8 cellular contexts compared by ENCODE assay signal in genomic region chr4:17511950-17512795, GRCh38. TPM values are rescaled to one million over a fixed set of nuclear protein-coding genes. Genes with fewer than 3 reads are reported as not detected.
DNase-seq lines count a peak whose midpoint lies in the region; ATAC-seq and TF ChIP-seq lines count a peak whose summit lies in the region.

TSS of gene QDPR (minus strand) at chr4:17512090. CDS start at chr4:17512054, 36 bp downstream.

- H3K9ac ChIP-seq in PC-3 (ENCODE audit: low read length): peak within 1 kb of the TSS; percentile 83

- intact Hi-C loops in PC-3 (cut with micrococcal nuclease): loop anchor here (1.0 to 10.0 kb wide), 2 partner anchors 65 to 123 kb away; partner anchors contain the start of gene LAP3

- H4K20me1 ChIP-seq in PC-3 (ENCODE audit: low read length): no peaks in the 10 kb centered on the region

- H3K9me3 ChIP-seq in PC-3 (ENCODE audit: low read length): no peaks in the 10 kb centered on the region

- H3K27me3 Mint-ChIP-seq in activated T-cell treated with anti-CD3 and anti-CD28 coated beads, Interleukin-2, amount 50 U/mL, for 72 hours (ENCODE audit: low read depth): peaks cover 14% of the 10 kb centered on the region
- peaks cover 7 to 18% (median 12%) of the 10 kb centered on the region in 3 donors for H3K27me3 Mint-ChIP-seq in naive B cell
- H3K27me3 Mint-ChIP-seq in stimulated activated memory B cell treated with anti-CD40 and anti-IgM and Interleukin-4, amounts not matched to agents 10 μg/mL and 1 μg/mL and 100 μg/mL, for 72 hours: no peaks in the 10 kb centered on the region

- TF ChIP-seq CTCF in PC-3 (conservative IDR thresholded peaks at IDR 0.05; ENCODE audit: low read depth, low read length): no peak; the same call in 1 of the 2 replicates

- H3K4me2 ChIP-seq in PC-3 (ENCODE audit: low read length): peak within 1 kb of the TSS; percentile 86

- H3K27ac Mint-ChIP-seq in activated T-cell treated with anti-CD3 and anti-CD28 coated beads, Interleukin-2, amount 50 U/mL, for 72 hours: peak within 1 kb of the TSS; percentile 88
- H3K27ac Mint-ChIP-seq in naive B cell: peak within 1 kb of the TSS in 5 of 6 donors; percentile 31 to 90 (median 47)
- H3K27ac Mint-ChIP-seq in stimulated activated memory B cell treated with anti-CD40 and anti-IgM and Interleukin-4, amounts not matched to agents 10 μg/mL and 1 μg/mL and 100 μg/mL, for 72 hours: peak within 1 kb of the TSS; percentile 82

- H3K36me3 ChIP-seq in PC-3 (ENCODE audit: low read depth, low read length): no peaks in the 10 kb centered on the region

- H3K36me3 Mint-ChIP-seq in activated T-cell treated with anti-CD3 and anti-CD28 coated beads, Interleukin-2, amount 50 U/mL, for 72 hours (ENCODE audit: insufficient read depth in 2 of 2): peaks cover 1 to 2% of the 10 kb centered on the region in 2 donors
- H3K36me3 Mint-ChIP-seq in naive B cell: no peaks in the 10 kb centered on the region
- peaks cover 21% of the 10 kb centered on the region for H3K36me3 Mint-ChIP-seq in stimulated activated memory B cell treated with anti-CD40 and anti-IgM and Interleukin-4, amounts not matched to agents 10 μg/mL and 1 μg/mL and 100 μg/mL, for 72 hours

- no TSS peak for BruUV-seq in PC-3 (replicated peaks; lab: Mats Ljungman, UMichigan)

- H3K9me3 Mint-ChIP-seq in activated T-cell treated with anti-CD3 and anti-CD28 coated beads, Interleukin-2, amount 50 U/mL, for 72 hours: no peaks in the 10 kb centered on the region
- H3K9me3 Mint-ChIP-seq in naive B cell: no peaks in the 10 kb centered on the region
- H3K9me3 Mint-ChIP-seq in stimulated activated memory B cell treated with anti-CD40 and anti-IgM and Interleukin-4, amounts not matched to agents 10 μg/mL and 1 μg/mL and 100 μg/mL, for 72 hours: no peaks in the 10 kb centered on the region

- DNase-seq in COLO668 (lab: John Stamatoyannopoulos, UW; ENCODE audit: unreplicated experiment): peak; percentile 90
- DNase-seq in PC-3: peak; percentile 80
- peak; percentile 88 to 90 for DNase-seq in activated T-cell treated with anti-CD3 and anti-CD28 coated beads, Interleukin-2, amount 50 U/mL, for 72 hours
- DNase-seq in fibroblast of gingiva (ENCODE audit: low read depth): peak; percentile 71
- peak; percentile 46 for DNase-seq in naive B cell

- peak; percentile 93 for ATAC-seq in GM19372 (IDR thresholded peaks at IDR 0.05; ENCODE audit: low read depth, unreplicated experiment)
- peak; percentile 91 for ATAC-seq in HG03520 (IDR thresholded peaks at IDR 0.05; ENCODE audit: unreplicated experiment)
- ATAC-seq in PC-3: peak; percentile 95
- ATAC-seq in activated T-cell treated with anti-CD3 and anti-CD28 coated beads, Interleukin-2, amount 50 U/mL, for 72 hours (replicated peaks in 1 of 2): peak; percentile 97
- ATAC-seq in naive B cell (ENCODE audit: low read depth in 2 of 2): peak; percentile 82 to 86
- peak; percentile 96 for ATAC-seq in stimulated activated memory B cell treated with anti-CD40 and anti-IgM and Interleukin-4, amounts not matched to agents 10 μg/mL and 1 μg/mL and 100 μg/mL, for 72 hours

- peaks cover 36% of the 10 kb centered on the region for H3K4me1 Mint-ChIP-seq in activated T-cell treated with anti-CD3 and anti-CD28 coated beads, Interleukin-2, amount 50 U/mL, for 72 hours (ENCODE audit: low read depth)
- H3K4me1 Mint-ChIP-seq in naive B cell: peaks cover 21 to 32% (median 26%) of the 10 kb centered on the region in 3 donors
- peaks cover 36% of the 10 kb centered on the region for H3K4me1 Mint-ChIP-seq in stimulated activated memory B cell treated with anti-CD40 and anti-IgM and Interleukin-4, amounts not matched to agents 10 μg/mL and 1 μg/mL and 100 μg/mL, for 72 hours

- peak within 1 kb of the TSS; percentile 89 for H3K4me3 ChIP-seq in PC-3 (ENCODE audit: low read length)

- peaks cover 10% of the 10 kb centered on the region for H3K4me1 ChIP-seq in PC-3 (ENCODE audit: insufficient read depth, low read length)

- CTCF ChIA-PET in PC-3 (lab: Charles Lee): no interaction called here

- no peaks in the 10 kb centered on the region for H3F3A ChIP-seq in PC-3 (ENCODE audit: low read length, unreplicated experiment)

- POLR2A ChIA-PET in PC-3 (lab: Charles Lee; ENCODE audit: unreplicated experiment): no interaction called here

- 0 out of 2 replicates have a peak within 1 kb of the TSS, but pooled peaks have one; percentile 8 for H3K27ac ChIP-seq in PC-3 (ENCODE audit: low read length)

- peak within 1 kb of the TSS; percentile 96 to 97 for H3K4me3 Mint-ChIP-seq in activated T-cell treated with anti-CD3 and anti-CD28 coated beads, Interleukin-2, amount 50 U/mL, for 72 hours
- H3K4me3 Mint-ChIP-seq in naive B cell: peak within 1 kb of the TSS; percentile 78 to 98 (median 92)
- peak within 1 kb of the TSS; percentile 95 for H3K4me3 Mint-ChIP-seq in stimulated activated memory B cell treated with anti-CD40 and anti-IgM and Interleukin-4, amounts not matched to agents 10 μg/mL and 1 μg/mL and 100 μg/mL, for 72 hours

- H3K79me2 ChIP-seq in PC-3 (ENCODE audit: low read length): peaks cover 20% of the 10 kb centered on the region

- H3K9me2 ChIP-seq in PC-3 (replicated peaks; ENCODE audit: low read length): no peaks in the 10 kb centered on the region

- peak within 1 kb of the TSS; percentile 71 for H2AFZ ChIP-seq in PC-3 (ENCODE audit: low read length)

- peaks cover 16% of the 10 kb centered on the region for H3K27me3 ChIP-seq in PC-3 (ENCODE audit: low read length)

RNA-seq across cellular contexts. Expression of gene QDPR, which starts in this region (rescaled TPM):
- total RNA-seq in PC-3 (2014; rRNA removed): 10.0 and 13.4 TPM in 2 replicates
- 10 to 100 TPM; 22.4 to 22.6 TPM for total RNA-seq in activated T-cell treated with anti-CD3 and anti-CD28 coated beads, Interleukin-2, amount 50 U/mL, for 72 hours
- 10 to 100 TPM in 5 of 6 donors, 1 to 10 TPM in 1; 9.7 to 21.8 (median 13.0) TPM for polyA plus RNA-seq in naive B cell (ENCODE audit: low read depth in 6 of 6)

Comparison
In these comparisons a context has a peak if more than half of its experiments do, and no peak if none do; other contexts are left out.
1. Peak in every context shown above with its lines: DNase-seq, ATAC-seq, H3K4me3 ChIP-seq and H3K27ac ChIP-seq.